ENCODE assay signal across 16 cellular contexts in genomic region chr17:28404461-28404811, GRCh38. TPM values are rescaled to one million over a fixed set of nuclear protein-coding genes. Genes with fewer than 3 reads are reported as not detected.
A peak's percentile ranks its signal among the peaks of the same experiment; 100 is the strongest.
DNase-seq lines count a peak whose midpoint lies in the region; ATAC-seq and TF ChIP-seq lines count a peak whose summit lies in the region.
"Had no signal": no experiment of that assay in that cellular context is flagged by ENCODE, and none has a peak within 500 bp of the region (broad histone marks: within the 10 kb centered on the region; RNA-seq: fewer than 3 reads in every experiment).

No MANE protein-coding gene starts in this region.

- peaks cover 7% of the 10 kb centered on the region for H3K27me3 Mint-ChIP-seq in stimulated activated naive CD8-positive, alpha-beta T cell treated with anti-CD3 and anti-CD28 coated beads, Interleukin-15, Interleukin-2, amounts not matched to agents 100 ng/mL and 50 ng/mL, for 24 hours
- peaks cover 6 to 20% (median 11%) of the 10 kb centered on the region in 3 donors for H3K27me3 Mint-ChIP-seq in naive B cell

- TF ChIP-seq CTCF in breast epithelium (IDR thresholded peaks at IDR 0.05) (no peak), upper lobe of right lung (IDR thresholded peaks at IDR 0.05) (no peak)

- no peaks in the 10 kb centered on the region for H3K36me3 Mint-ChIP-seq in stimulated activated naive CD8-positive, alpha-beta T cell treated with anti-CD3 and anti-CD28 coated beads, Interleukin-15, Interleukin-2, amounts not matched to agents 100 ng/mL and 50 ng/mL, for 24 hours (ENCODE audit: low read depth)
- H3K36me3 Mint-ChIP-seq in naive B cell, result no peaks in the 10 kb centered on the region
- H3K36me3 Mint-ChIP-seq: activated naive CD4-positive, alpha-beta T cell treated with anti-CD3 and anti-CD28 coated beads, Interleukin-2, amount 50 U/mL, for 72 hours had no signal

- H3K9me3 ChIP-seq in breast epithelium (no peaks in the 10 kb centered on the region), upper lobe of right lung (no peaks in the 10 kb centered on the region)

- ATAC-seq in stimulated activated naive CD8-positive, alpha-beta T cell treated with anti-CD3 and anti-CD28 coated beads, Interleukin-15, Interleukin-2, amounts not matched to agents 100 U/mL and 50 U/mL, for 24 hours, result no peak
- no peak for ATAC-seq in naive B cell (ENCODE audit: low read depth in 2 of 2)
- no peak for ATAC-seq in upper lobe of right lung
- ATAC-seq: activated naive CD4-positive, alpha-beta T cell treated with anti-CD3 and anti-CD28 coated beads, Interleukin-2, amount 50 U/mL, for 72 hours had no signal

- H3K27ac Mint-ChIP-seq in stimulated activated naive CD8-positive, alpha-beta T cell treated with anti-CD3 and anti-CD28 coated beads, Interleukin-15, Interleukin-2, amounts not matched to agents 100 ng/mL and 50 ng/mL, for 24 hours, result no peak overlapping the region
- H3K27ac Mint-ChIP-seq in naive B cell, result peak overlapping the region in 1 of 6 donors; percentile 83
- H3K27ac Mint-ChIP-seq: activated naive CD4-positive, alpha-beta T cell treated with anti-CD3 and anti-CD28 coated beads, Interleukin-2, amount 50 U/mL, for 72 hours had no signal

- H3K4me1 ChIP-seq in breast epithelium, result peaks cover 0 to 3% of the 10 kb centered on the region in 2 donors
- H3K4me1 ChIP-seq in upper lobe of right lung, result peaks cover 14% of the 10 kb centered on the region

- peaks cover 14% of the 10 kb centered on the region for H3K4me1 Mint-ChIP-seq in stimulated activated naive CD8-positive, alpha-beta T cell treated with anti-CD3 and anti-CD28 coated beads, Interleukin-15, Interleukin-2, amounts not matched to agents 100 ng/mL and 50 ng/mL, for 24 hours (ENCODE audit: low read depth)
- peaks cover 7 to 9% (median 9%) of the 10 kb centered on the region in 3 donors for H3K4me1 Mint-ChIP-seq in naive B cell

- H3K36me3 ChIP-seq in breast epithelium (no peaks in the 10 kb centered on the region), upper lobe of right lung (peaks cover 10% of the 10 kb centered on the region)

- H3K27me3 ChIP-seq in breast epithelium (no peaks in the 10 kb centered on the region), upper lobe of right lung (no peaks in the 10 kb centered on the region)

- H3K27ac ChIP-seq in breast epithelium, result no peak overlapping the region
- no peak overlapping the region for H3K27ac ChIP-seq in upper lobe of right lung

- peak overlapping the region; percentile 17 for H3K4me3 Mint-ChIP-seq in stimulated activated naive CD8-positive, alpha-beta T cell treated with anti-CD3 and anti-CD28 coated beads, Interleukin-15, Interleukin-2, amounts not matched to agents 100 ng/mL and 50 ng/mL, for 24 hours
- peak overlapping the region; percentile 49 to 90 (median 76) for H3K4me3 Mint-ChIP-seq in naive B cell

- intact Hi-C loops in breast epithelium (cut with DNase I; ENCODE audit: low total_unique reads), result no loop called here
- intact Hi-C loops in upper lobe of right lung (cut with DNase I), result no loop called here

- H3K9me3 Mint-ChIP-seq in stimulated activated naive CD8-positive, alpha-beta T cell treated with anti-CD3 and anti-CD28 coated beads, Interleukin-15, Interleukin-2, amounts not matched to agents 100 ng/mL and 50 ng/mL, for 24 hours, result no peaks in the 10 kb centered on the region
- H3K9me3 Mint-ChIP-seq in naive B cell, result no peaks in the 10 kb centered on the region
- H3K9me3 Mint-ChIP-seq: activated naive CD4-positive, alpha-beta T cell treated with anti-CD3 and anti-CD28 coated beads, Interleukin-2, amount 50 U/mL, for 72 hours had no signal

- H3K4me3 ChIP-seq in breast epithelium (peak overlapping the region; percentile 72 to 99 (median 83)), upper lobe of right lung (no peak overlapping the region)

- DNase-seq in stimulated activated naive CD8-positive, alpha-beta T cell treated with anti-CD3 and anti-CD28 coated beads, Interleukin-15, Interleukin-2, amounts not matched to agents 100 U/mL and 50 U/mL, for 24 hours, result no peak
- DNase-seq in breast epithelium (ENCODE audit: low spot score in 2 of 2), result no peak
- DNase-seq in naive B cell, result no peak
- peak; percentile 44 for DNase-seq in upper lobe of right lung
- DNase-seq in ecto neural progenitor cell (ENCODE audit: low spot score), result no peak
- DNase-seq in GM19240 (ENCODE audit: insufficient read length, low spot score), result no peak
- DNase-seq in effector CD4-positive, alpha-beta T cell, result no peak
- DNase-seq: activated CD4-positive, CD25-positive, alpha-beta regulatory T cell treated with anti-CD3 and anti-CD28 coated beads, Interleukin-2, amount 50 U/mL, for 72 hours; effector CD8-positive, alpha-beta T cell; GF-D8; IMR-90; NK-92 treated with Interleukin-12 subunit alpha and Interleukin-12 subunit beta, amount 100 ng/mL, for 24 hours had no signal

- no peak for TF ChIP-seq POLR2A in breast epithelium (IDR thresholded peaks at IDR 0.05)

RNA-seq across cellular contexts. Expression of gene SLC46A1, which starts 1.6 kb away (rescaled TPM):
- total RNA-seq in breast epithelium (10 to 100 TPM; 11.2 to 22.7 (median 12.5) TPM), upper lobe of right lung (17.0 TPM)
- polyA plus RNA-seq in naive B cell (ENCODE audit: low read depth in 6 of 6), result 1 to 10 TPM in 1 of 6 donors, under 1 TPM in 3, not detected in 2; 0.53 to 3.6 (median 0.68) TPM

RNA-seq across cellular contexts. Expression of gene SARM1, which starts 32.9 kb away (rescaled TPM):
- total RNA-seq in breast epithelium (10 to 100 TPM in 2 of 3 donors, 1 to 10 TPM in 1; 6.4 to 14.3 (median 13.8) TPM), upper lobe of right lung (14.4 TPM)
- 1 to 10 TPM; 4.3 to 8.1 (median 7.1) TPM for polyA plus RNA-seq in naive B cell (ENCODE audit: low read depth in 6 of 6)

RNA-seq across cellular contexts. Expression of gene VTN, which starts 34.3 kb away (rescaled TPM):
- total RNA-seq in breast epithelium (10 to 100 TPM in 1 of 3 donors, under 1 TPM in 2; 0.32 to 12.1 (median 0.98) TPM), upper lobe of right lung (1.3 TPM)
- under 1 TPM in 1 of 6 donors, not detected in 5; 0.13 TPM for polyA plus RNA-seq in naive B cell (ENCODE audit: low read depth in 6 of 6)
- total RNA-seq: kidney epithelial cell had no signal

RNA-seq across cellular contexts. Expression of gene SEBOX, which starts 39.4 kb away (rescaled TPM):
- total RNA-seq in breast epithelium (not detected), upper lobe of right lung (not detected)
- not detected for polyA plus RNA-seq in naive B cell (ENCODE audit: low read depth in 6 of 6)
- total RNA-seq: activated naive CD4-positive, alpha-beta T cell treated with anti-CD3 and anti-CD28 coated beads, Interleukin-2, amount 50 U/mL, for 72 hours; IMR-90; kidney epithelial cell had no signal
- polyA plus RNA-seq: BJ, IMR-90 had no signal

RNA-seq across cellular contexts. Expression of gene POLDIP2, which starts 47.1 kb away (rescaled TPM):
- total RNA-seq in breast epithelium, result 10 to 100 TPM; 64.5 to 85.0 (median 69.8) TPM
- polyA plus RNA-seq in naive B cell (ENCODE audit: low read depth in 6 of 6), result 100 to 1,000 TPM in 1 of 6 donors, 10 to 100 TPM in 5; 80.1 to 159 (median 84.3) TPM
- 55.3 TPM for total RNA-seq in upper lobe of right lung
